ENCODE assay signal across 9 cellular contexts in genomic region chrX:136193771-136194170, GRCh38. TPM values are rescaled to one million over a fixed set of nuclear protein-coding genes. Genes with fewer than 3 reads are reported as not detected.
DNase-seq lines count a peak whose midpoint lies in the region; ATAC-seq and TF ChIP-seq lines count a peak whose summit lies in the region.
"Had no signal": no experiment of that assay in that cellular context is flagged by ENCODE, and none has a peak within 500 bp of the region (broad histone marks: within the 10 kb centered on the region; RNA-seq: fewer than 3 reads in every experiment).

No MANE protein-coding gene starts in this region.

- TF ChIP-seq CTCF in CD14-positive monocyte (IDR thresholded peaks at IDR 0.05) = no peak

- intact Hi-C loops in CD14-positive monocyte (cut with micrococcal nuclease) = no loop called here
- intact Hi-C loops in activated T-helper 2 cell treated with anti-CD3 and anti-CD28 coated beads, Interferon-gamma antibody, Interleukin-2, Interleukin-4, amounts not matched to agents 10 μg/mL and 5 μg/mL and 100 μg/mL, durations not matched to agents 14 hours and 24 hours and 36 hours (cut with micrococcal nuclease) = no loop called here

- H3K27ac Mint-ChIP-seq in CD14-positive monocyte = peak overlapping the region in 4 of 7 donors; percentile 43 to 82 (median 68)
- peak overlapping the region; percentile 23 for H3K27ac Mint-ChIP-seq in activated T-helper 2 cell treated with anti-CD3 and anti-CD28 coated beads, Interferon-gamma antibody, Interleukin-2, Interleukin-4, amounts not matched to agents 10 μg/mL and 5 μg/mL and 100 μg/mL, durations not matched to agents 14 hours and 24 hours and 36 hours
- peak overlapping the region; percentile 8 to 49 for H3K27ac Mint-ChIP-seq in natural killer cell treated with Interleukin-12 subunit alpha and Interleukin-12 subunit beta and Interleukin-15 and Interleukin-18, amount 100 ng/mL, for 72 hours

- peak overlapping the region; percentile 56 to 86 for H3K4me3 Mint-ChIP-seq in CD14-positive monocyte
- H3K4me3 Mint-ChIP-seq in activated T-helper 2 cell treated with anti-CD3 and anti-CD28 coated beads, Interferon-gamma antibody, Interleukin-2, Interleukin-4, amounts not matched to agents 10 μg/mL and 5 μg/mL and 100 μg/mL, durations not matched to agents 14 hours and 24 hours and 36 hours (ENCODE audit: low read depth) = peak overlapping the region; percentile 38
- peak overlapping the region; percentile 63 for H3K4me3 Mint-ChIP-seq in natural killer cell treated with Interleukin-12 subunit alpha and Interleukin-12 subunit beta and Interleukin-15 and Interleukin-18, amount 100 ng/mL, for 72 hours

- H3K36me3 Mint-ChIP-seq in CD14-positive monocyte = no peaks in the 10 kb centered on the region
- no peaks in the 10 kb centered on the region for H3K36me3 Mint-ChIP-seq in activated T-helper 2 cell treated with anti-CD3 and anti-CD28 coated beads, Interferon-gamma antibody, Interleukin-2, Interleukin-4, amounts not matched to agents 10 μg/mL and 5 μg/mL and 100 μg/mL, durations not matched to agents 14 hours and 24 hours and 36 hours (ENCODE audit: low read depth)
- no peaks in the 10 kb centered on the region for H3K36me3 Mint-ChIP-seq in natural killer cell treated with Interleukin-12 subunit alpha and Interleukin-12 subunit beta and Interleukin-15 and Interleukin-18, amount 100 ng/mL, for 72 hours

- in situ Hi-C loops in KBM-7 (cut with MboI; ENCODE audit: low pct_unique_long_range_greater_than_20kb, low sequenced_read_pairs) = no loop called here

- no peak for ATAC-seq in natural killer cell treated with Interleukin-12 subunit alpha and Interleukin-12 subunit beta and Interleukin-15 and Interleukin-18, amount 100 ng/mL, for 72 hours
- ATAC-seq in GM18519 (IDR thresholded peaks at IDR 0.05; ENCODE audit: low FRiP score, unreplicated experiment) = no peak
- no peak for ATAC-seq in SK-N-SH treated with all-trans-retinoic acid at 6 μM for 48 hours

- H3K4me1 Mint-ChIP-seq in CD14-positive monocyte = peaks cover 34% of the 10 kb centered on the region
- peaks cover 39% of the 10 kb centered on the region for H3K4me1 Mint-ChIP-seq in activated T-helper 2 cell treated with anti-CD3 and anti-CD28 coated beads, Interferon-gamma antibody, Interleukin-2, Interleukin-4, amounts not matched to agents 10 μg/mL and 5 μg/mL and 100 μg/mL, durations not matched to agents 14 hours and 24 hours and 36 hours (ENCODE audit: low read depth)
- peaks cover 21 to 28% of the 10 kb centered on the region in 2 donors for H3K4me1 Mint-ChIP-seq in natural killer cell treated with Interleukin-12 subunit alpha and Interleukin-12 subunit beta and Interleukin-15 and Interleukin-18, amount 100 ng/mL, for 72 hours (ENCODE audit: low read depth in 2 of 2)

- peaks cover 0 to 2% (median 0%) of the 10 kb centered on the region in 7 donors for H3K9me3 Mint-ChIP-seq in CD14-positive monocyte
- H3K9me3 Mint-ChIP-seq in activated T-helper 2 cell treated with anti-CD3 and anti-CD28 coated beads, Interferon-gamma antibody, Interleukin-2, Interleukin-4, amounts not matched to agents 10 μg/mL and 5 μg/mL and 100 μg/mL, durations not matched to agents 14 hours and 24 hours and 36 hours = no peaks in the 10 kb centered on the region
- H3K9me3 Mint-ChIP-seq in natural killer cell treated with Interleukin-12 subunit alpha and Interleukin-12 subunit beta and Interleukin-15 and Interleukin-18, amount 100 ng/mL, for 72 hours = no peaks in the 10 kb centered on the region

- DNase-seq in CD14-positive monocyte (ENCODE audit: low spot score) (no peak), KBM-7 (peak; percentile 56), NCI-H2227 (lab: John Stamatoyannopoulos, UW; ENCODE audit: unreplicated experiment) (no peak), DMS53 treated with DMSO at 0.1 percent for 48 hours (lab: John Stamatoyannopoulos, UW; ENCODE audit: unreplicated experiment) (no peak)
- DNase-seq in activated T-helper 2 cell treated with anti-CD3 and anti-CD28 coated beads, Interferon-gamma antibody, Interleukin-2, Interleukin-4, amounts not matched to agents 10 μg/mL and 5 μg/mL and 100 μg/mL, durations not matched to agents 14 hours and 24 hours and 36 hours (ENCODE audit: low spot score) = no peak
- no peak for DNase-seq in natural killer cell treated with Interleukin-12 subunit alpha and Interleukin-12 subunit beta and Interleukin-15 and Interleukin-18, amount 100 ng/mL, for 72 hours (ENCODE audit: low spot score)
- DNase-seq: DMS153 had no signal

- H3K27me3 Mint-ChIP-seq in CD14-positive monocyte (ENCODE audit: low read depth in 3 of 3) = peaks cover 0 to 2% (median 0%) of the 10 kb centered on the region in 3 donors
- no peaks in the 10 kb centered on the region for H3K27me3 Mint-ChIP-seq in activated T-helper 2 cell treated with anti-CD3 and anti-CD28 coated beads, Interferon-gamma antibody, Interleukin-2, Interleukin-4, amounts not matched to agents 10 μg/mL and 5 μg/mL and 100 μg/mL, durations not matched to agents 14 hours and 24 hours and 36 hours (ENCODE audit: low read depth)
- H3K27me3 Mint-ChIP-seq in natural killer cell treated with Interleukin-12 subunit alpha and Interleukin-12 subunit beta and Interleukin-15 and Interleukin-18, amount 100 ng/mL, for 72 hours = peaks cover 0 to 14% of the 10 kb centered on the region in 2 donors

TF ChIP-seq in SK-N-SH treated with all-trans-retinoic acid at 6 μM for 48 hours, 23 proteins besides CTCF, POLR2A, EP300 and RAD21:
- no peak for TF ChIP-seq PPARA (CRISPR knock-in tag; IDR thresholded peaks at IDR 0.05; ENCODE audit: borderline replicate concordance)
- no peak for TF ChIP-seq ISL1 (CRISPR knock-in tag; IDR thresholded peaks at IDR 0.05)
- no peak for TF ChIP-seq SNAI2 (CRISPR knock-in tag; IDR thresholded peaks at IDR 0.05)
- TF ChIP-seq ZNF8 (CRISPR knock-in tag; IDR thresholded peaks at IDR 0.05) = no peak

RNA-seq across cellular contexts. Expression of gene FHL1, which starts 46.4 kb away (rescaled TPM):
- 1 to 10 TPM in 1 of 2 donors, under 1 TPM in 1; 0.98 to 4.0 TPM for polyA plus RNA-seq in CD14-positive monocyte
- total RNA-seq in activated T-helper 2 cell treated with anti-CD3 and anti-CD28 coated beads, Interferon-gamma antibody, Interleukin-2, Interleukin-4, amounts not matched to agents 10 μg/mL and 5 μg/mL and 100 μg/mL, durations not matched to agents 14 hours and 24 hours and 36 hours = 4.5 and 8.1 TPM in 2 replicates
- 1 to 10 TPM; 2.9 to 6.7 TPM for total RNA-seq in natural killer cell treated with Interleukin-12 subunit alpha and Interleukin-12 subunit beta and Interleukin-15 and Interleukin-18, amount 100 ng/mL, for 72 hours

RNA-seq across cellular contexts. Expression of gene MAP7D3, which starts 57.4 kb away (rescaled TPM):
- polyA plus RNA-seq in CD14-positive monocyte = 1 to 10 TPM; 1.8 to 3.4 TPM
- total RNA-seq in activated T-helper 2 cell treated with anti-CD3 and anti-CD28 coated beads, Interferon-gamma antibody, Interleukin-2, Interleukin-4, amounts not matched to agents 10 μg/mL and 5 μg/mL and 100 μg/mL, durations not matched to agents 14 hours and 24 hours and 36 hours = 28.1 and 28.6 TPM in 2 replicates
- total RNA-seq in natural killer cell treated with Interleukin-12 subunit alpha and Interleukin-12 subunit beta and Interleukin-15 and Interleukin-18, amount 100 ng/mL, for 72 hours = 10 to 100 TPM in 1 of 2 donors, 1 to 10 TPM in 1; 9.5 to 13.5 TPM
